ENCODE assay signal across 24 cellular contexts in genomic region chr12:28802706-28803438, GRCh38.
"Had no signal": no experiment of that assay in that cellular context is flagged by ENCODE, and none has a peak within 500 bp of the region (broad histone marks: within the 10 kb centered on the region; RNA-seq: fewer than 3 reads in every experiment).

No MANE protein-coding gene starts in this region.

- H3K4me2 ChIP-seq: hepatocyte had no signal

- H3K4me3 ChIP-seq: adrenal gland, cardiac muscle cell, hepatocyte, transverse colon, uterus had no signal

- H3K27me3 ChIP-seq: adrenal gland, cardiac muscle cell, hepatocyte, transverse colon, uterus had no signal

- H3K79me2 ChIP-seq: hepatocyte had no signal

- DNase-seq: activated CD4-positive, alpha-beta T cell treated with anti-CD3 and anti-CD28 coated beads for 1 hour; activated CD8-positive, alpha-beta memory T cell treated with anti-CD3 and anti-CD28 coated beads for 24 hours; activated CD8-positive, alpha-beta memory T cell treated with anti-CD3 and anti-CD28 coated beads, Interleukin-2, amount 50 U/mL, for 48 hours; activated gamma-delta T cell; activated T-cell treated with anti-CD3 and anti-CD28 coated beads, Interleukin-2, amount 50 U/mL, for 48 hours; adrenal gland; effector memory CD8-positive, alpha-beta T cell; kidney; mammary epithelial cell; occipital lobe; posterior cingulate gyrus; retina; stimulated activated CD4-positive, alpha-beta T cell treated with anti-CD3 and anti-CD28 coated beads, Interleukin-12 subunit alpha, Interleukin-12 subunit beta, amount 100 ng/mL, for 4 hours; stimulated activated CD4-positive, alpha-beta T cell treated with anti-CD3 and anti-CD28 coated beads, Interleukin-1b, Interleukin-23, amount 100 ng/mL, for 48 hours; stimulated activated naive CD8-positive, alpha-beta T cell treated with anti-CD3 and anti-CD28 coated beads, Interleukin-15, Interleukin-2, amounts not matched to agents 100 U/mL and 50 U/mL, for 24 hours; substantia nigra; SW 1271; T-helper 2 cell; transverse colon; uterus had no signal

- FAIRE-seq: kidney had no signal

- H2AFZ ChIP-seq: hepatocyte had no signal

- H3K27ac ChIP-seq: adrenal gland, cardiac muscle cell, hepatocyte, transverse colon, uterus, VCaP had no signal

- H3K36me3 ChIP-seq: adrenal gland, cardiac muscle cell, transverse colon, uterus had no signal

- H3K9me3 ChIP-seq: adrenal gland, transverse colon, uterus had no signal

- ATAC-seq: effector memory CD8-positive, alpha-beta T cell; left lobe of liver; stimulated activated naive CD8-positive, alpha-beta T cell treated with anti-CD3 and anti-CD28 coated beads, Interleukin-15, Interleukin-2, amounts not matched to agents 100 U/mL and 50 U/mL, for 24 hours had no signal

- H3K4me1 ChIP-seq: adrenal gland, transverse colon, uterus had no signal
